Comparison of ENCODE assay signal across 26 cellular contexts in genomic region chr3:57484563-57484962, GRCh38.
"Had no signal": no experiment of that assay in that cellular context is flagged by ENCODE, and none has a peak within 500 bp of the region (broad histone marks: within the 10 kb centered on the region; RNA-seq: fewer than 3 reads in every experiment).

No MANE protein-coding gene starts in this region.

- H3K36me3 Mint-ChIP-seq: natural killer cell treated with Interleukin-12 subunit alpha and Interleukin-12 subunit beta and Interleukin-15 and Interleukin-18, amount 100 ng/mL, for 72 hours; stimulated activated effector memory CD8-positive, alpha-beta T cell treated with anti-CD3 and anti-CD28 coated beads, Interleukin-12 subunit alpha, Interleukin-12 subunit beta, amount 100 ng/mL, for 72 hours; stimulated activated naive B cell treated with anti-CD40 and anti-IgM and Interleukin-4, amounts not matched to agents 10 μg/mL and 1 μg/mL and 100 μg/mL, for 72 hours had no signal

- ATAC-seq: natural killer cell treated with Interleukin-12 subunit alpha and Interleukin-12 subunit beta and Interleukin-15 and Interleukin-18, amount 100 ng/mL, for 72 hours; pancreas; right cardiac atrium; right lobe of liver; stimulated activated effector memory CD8-positive, alpha-beta T cell treated with anti-CD3 and anti-CD28 coated beads, Interleukin-12 subunit alpha, Interleukin-12 subunit beta, amount 100 ng/mL, for 72 hours; stimulated activated naive B cell treated with anti-CD40 and anti-IgM and Interleukin-4, amounts not matched to agents 10 μg/mL and 1 μg/mL and 100 μg/mL, for 72 hours had no signal

- H3K4me1 Mint-ChIP-seq: nephron progenitor cell; stimulated activated naive B cell treated with anti-CD40 and anti-IgM and Interleukin-4, amounts not matched to agents 10 μg/mL and 1 μg/mL and 100 μg/mL, for 72 hours had no signal

- H3K9me3 Mint-ChIP-seq: stimulated activated effector memory CD8-positive, alpha-beta T cell treated with anti-CD3 and anti-CD28 coated beads, Interleukin-12 subunit alpha, Interleukin-12 subunit beta, amount 100 ng/mL, for 72 hours; stimulated activated naive CD8-positive, alpha-beta T cell treated with anti-CD3 and anti-CD28 coated beads, Interleukin-15, Interleukin-2, amounts not matched to agents 100 ng/mL and 50 ng/mL, for 24 hours had no signal

- H3K27ac ChIP-seq: neutrophil, pancreas, prostate gland, right lobe of liver, sigmoid colon, stomach, thoracic aorta, thyroid gland, tibial nerve, upper lobe of left lung, vagina had no signal

- H3K27ac Mint-ChIP-seq: natural killer cell treated with Interleukin-12 subunit alpha and Interleukin-12 subunit beta and Interleukin-15 and Interleukin-18, amount 100 ng/mL, for 72 hours; nephron progenitor cell; stimulated activated effector memory CD8-positive, alpha-beta T cell treated with anti-CD3 and anti-CD28 coated beads, Interleukin-12 subunit alpha, Interleukin-12 subunit beta, amount 100 ng/mL, for 72 hours; stimulated activated naive B cell treated with anti-CD40 and anti-IgM and Interleukin-4, amounts not matched to agents 10 μg/mL and 1 μg/mL and 100 μg/mL, for 72 hours; stimulated activated naive CD8-positive, alpha-beta T cell treated with anti-CD3 and anti-CD28 coated beads, Interleukin-15, Interleukin-2, amounts not matched to agents 100 ng/mL and 50 ng/mL, for 24 hours had no signal

- DNase-seq: nephron progenitor cell; nucleus accumbens; pancreas; right cardiac atrium; right lobe of liver; sigmoid colon; small intestine; stimulated activated CD4-positive, alpha-beta T cell treated with anti-CD3 and anti-CD28 coated beads, Interleukin-15, amount 100 ng/mL, for 24 hours; stimulated activated CD4-positive, alpha-beta T cell treated with anti-CD3 and anti-CD28 coated beads, Interleukin-2, amount 100 ng/mL, for 24 hours; stimulated activated CD4-positive, alpha-beta T cell treated with anti-CD3 and anti-CD28 coated beads, Interleukin-2, amount 100 ng/mL, for 48 hours; stimulated activated CD4-positive, alpha-beta T cell treated with anti-CD3 and anti-CD28 coated beads, Interleukin-4, amount 100 ng/mL, for 24 hours; stimulated activated naive B cell treated with anti-CD40 and anti-IgM and Interleukin-4, amounts not matched to agents 10 μg/mL and 1 μg/mL and 100 μg/mL, for 72 hours; stimulated activated naive CD4-positive, alpha-beta T cell treated with Interleukin-2 at 50 U/mL for 16 hours; stomach; thyroid gland; trophoblast cell; upper lobe of left lung had no signal

- H3K4me3 Mint-ChIP-seq: natural killer cell treated with Interleukin-12 subunit alpha and Interleukin-12 subunit beta and Interleukin-15 and Interleukin-18, amount 100 ng/mL, for 72 hours; nephron progenitor cell; neural crest cell; stimulated activated effector memory CD8-positive, alpha-beta T cell treated with anti-CD3 and anti-CD28 coated beads, Interleukin-12 subunit alpha, Interleukin-12 subunit beta, amount 100 ng/mL, for 72 hours; stimulated activated naive B cell treated with anti-CD40 and anti-IgM and Interleukin-4, amounts not matched to agents 10 μg/mL and 1 μg/mL and 100 μg/mL, for 72 hours; stimulated activated naive CD8-positive, alpha-beta T cell treated with anti-CD3 and anti-CD28 coated beads, Interleukin-15, Interleukin-2, amounts not matched to agents 100 ng/mL and 50 ng/mL, for 24 hours had no signal
